11 cellular contexts compared by ENCODE assay signal in genomic region chr2:176083796-176084261, GRCh38. TPM values are rescaled to one million over a fixed set of nuclear protein-coding genes. Genes with fewer than 3 reads are reported as not detected.
DNase-seq lines count a peak whose midpoint lies in the region; ATAC-seq and TF ChIP-seq lines count a peak whose summit lies in the region.
"Had no signal": no experiment of that assay in that cellular context is flagged by ENCODE, and none has a peak within 500 bp of the region (broad histone marks: within the 10 kb centered on the region; RNA-seq: fewer than 3 reads in every experiment).

Gene EVX2, minus strand, starts transcription at chr2:176083962. Its CDS starts 186 bp downstream, at chr2:176083776.

- H3K27me3 Mint-ChIP-seq in activated T-cell treated with anti-CD3 and anti-CD28 coated beads, Interleukin-2, amount 50 U/mL, for 72 hours (ENCODE audit: low read depth): peaks cover 78% of the 10 kb centered on the region
- H3K27me3 Mint-ChIP-seq in T-helper 17 cell: peaks cover 81% of the 10 kb centered on the region
- peaks cover 73 to 84% of the 10 kb centered on the region in 2 donors for H3K27me3 Mint-ChIP-seq in stimulated activated naive B cell treated with anti-CD40 and anti-IgM and Interleukin-4, amounts not matched to agents 10 μg/mL and 1 μg/mL and 100 μg/mL, for 72 hours
- H3K27me3 Mint-ChIP-seq in Calu3 (ENCODE audit: unreplicated experiment): peaks cover 32% of the 10 kb centered on the region

- CTCF ChIA-PET in Calu3 (lab: Charles Lee): no interaction called here

- peak within 1 kb of the TSS; percentile 85 for H3K27ac Mint-ChIP-seq in activated T-cell treated with anti-CD3 and anti-CD28 coated beads, Interleukin-2, amount 50 U/mL, for 72 hours
- H3K27ac Mint-ChIP-seq in T-helper 17 cell (peak within 1 kb of the TSS; percentile 88), Calu3 (ENCODE audit: unreplicated experiment) (no peak within 1 kb of the TSS)
- H3K27ac Mint-ChIP-seq in stimulated activated naive B cell treated with anti-CD40 and anti-IgM and Interleukin-4, amounts not matched to agents 10 μg/mL and 1 μg/mL and 100 μg/mL, for 72 hours: peak within 1 kb of the TSS; percentile 90

- ATAC-seq in activated T-cell treated with anti-CD3 and anti-CD28 coated beads, Interleukin-2, amount 50 U/mL, for 72 hours (replicated peaks in 1 of 2): no peak
- no peak for ATAC-seq in T-helper 17 cell
- ATAC-seq in stimulated activated naive B cell treated with anti-CD40 and anti-IgM and Interleukin-4, amounts not matched to agents 10 μg/mL and 1 μg/mL and 100 μg/mL, for 72 hours (replicated peaks): no peak

- no peak within 1 kb of the TSS for H3K4me3 ChIP-seq in uterus

- H3K9me3 Mint-ChIP-seq in activated T-cell treated with anti-CD3 and anti-CD28 coated beads, Interleukin-2, amount 50 U/mL, for 72 hours: peaks cover 0 to 3% of the 10 kb centered on the region in 2 donors
- H3K9me3 Mint-ChIP-seq in stimulated activated naive B cell treated with anti-CD40 and anti-IgM and Interleukin-4, amounts not matched to agents 10 μg/mL and 1 μg/mL and 100 μg/mL, for 72 hours: peaks cover 6 to 11% of the 10 kb centered on the region in 2 donors
- peaks cover 2% of the 10 kb centered on the region for H3K9me3 Mint-ChIP-seq in Calu3 (ENCODE audit: low read depth, unreplicated experiment)

- no peak for DNase-seq in activated T-cell treated with anti-CD3 and anti-CD28 coated beads, Interleukin-2, amount 50 U/mL, for 72 hours
- DNase-seq in activated T-cell treated with anti-CD3 and anti-CD28 coated beads for 4 hours: no peak
- no peak for DNase-seq in T-helper 17 cell
- peak; percentile 24 for DNase-seq in left kidney (ENCODE audit: low read depth, low spot score)
- no peak for DNase-seq in stimulated activated naive B cell treated with anti-CD40 and anti-IgM and Interleukin-4, amounts not matched to agents 10 μg/mL and 1 μg/mL and 100 μg/mL, for 72 hours
- no peak for DNase-seq in Calu3
- no peak for DNase-seq in putamen (ENCODE audit: low spot score)
- DNase-seq in uterus: no peak
- DNase-seq: NCI-H2081 had no signal

- intact Hi-C loops in Calu3 (cut with micrococcal nuclease; ENCODE audit: unreplicated experiment) (no loop called here), uterus (cut with DNase I; ENCODE audit: low total_unique reads) (loop anchor here (10.0 kb wide), 1 partner anchor 399 kb away; no protein-coding TSS in a partner anchor)

- no peak within 1 kb of the TSS for H3K27ac ChIP-seq in uterus

- H3K9me3 ChIP-seq in T-helper 17 cell (ENCODE audit: control insufficient read depth, low read length, poor library complexity, severe bottlenecking) (peaks cover 6% of the 10 kb centered on the region), uterus (no peaks in the 10 kb centered on the region)

- H3K4me3 Mint-ChIP-seq in activated T-cell treated with anti-CD3 and anti-CD28 coated beads, Interleukin-2, amount 50 U/mL, for 72 hours: peak within 1 kb of the TSS; percentile 37 to 46
- H3K4me3 Mint-ChIP-seq in T-helper 17 cell (peak within 1 kb of the TSS; percentile 66), Calu3 (ENCODE audit: low read depth, unreplicated experiment) (no peak within 1 kb of the TSS)
- peak within 1 kb of the TSS; percentile 37 to 56 for H3K4me3 Mint-ChIP-seq in stimulated activated naive B cell treated with anti-CD40 and anti-IgM and Interleukin-4, amounts not matched to agents 10 μg/mL and 1 μg/mL and 100 μg/mL, for 72 hours

- TF ChIP-seq CTCF in Calu3 (IDR thresholded peaks at IDR 0.05; ENCODE audit: unreplicated experiment) (no peak), uterus (IDR thresholded peaks at IDR 0.05) (no peak)

- peaks cover 69 to 88% of the 10 kb centered on the region in 2 donors for H3K27me3 ChIP-seq in uterus

- H3K4me1 ChIP-seq in uterus: peaks cover 0 to 11% of the 10 kb centered on the region in 2 donors

- no peaks in the 10 kb centered on the region for H3K36me3 ChIP-seq in uterus

- peaks cover 10 to 11% of the 10 kb centered on the region in 2 donors for H3K36me3 Mint-ChIP-seq in activated T-cell treated with anti-CD3 and anti-CD28 coated beads, Interleukin-2, amount 50 U/mL, for 72 hours (ENCODE audit: insufficient read depth in 2 of 2)
- peaks cover 4% of the 10 kb centered on the region for H3K36me3 Mint-ChIP-seq in T-helper 17 cell (ENCODE audit: low read depth)
- H3K36me3 Mint-ChIP-seq in stimulated activated naive B cell treated with anti-CD40 and anti-IgM and Interleukin-4, amounts not matched to agents 10 μg/mL and 1 μg/mL and 100 μg/mL, for 72 hours: peaks cover 10 to 17% of the 10 kb centered on the region in 2 donors
- H3K36me3 Mint-ChIP-seq in Calu3 (ENCODE audit: insufficient read depth, unreplicated experiment): peaks cover 15% of the 10 kb centered on the region

- TF ChIP-seq POLR2A in uterus (IDR thresholded peaks at IDR 0.05): no peak

- peaks cover 28% of the 10 kb centered on the region for H3K4me1 Mint-ChIP-seq in activated T-cell treated with anti-CD3 and anti-CD28 coated beads, Interleukin-2, amount 50 U/mL, for 72 hours (ENCODE audit: low read depth)
- H3K4me1 Mint-ChIP-seq in T-helper 17 cell: peaks cover 7% of the 10 kb centered on the region
- peaks cover 9 to 22% of the 10 kb centered on the region in 2 donors for H3K4me1 Mint-ChIP-seq in stimulated activated naive B cell treated with anti-CD40 and anti-IgM and Interleukin-4, amounts not matched to agents 10 μg/mL and 1 μg/mL and 100 μg/mL, for 72 hours
- no peaks in the 10 kb centered on the region for H3K4me1 Mint-ChIP-seq in Calu3 (ENCODE audit: low read depth, unreplicated experiment)

- no TSS peak for BruUV-seq in Calu3 (replicated peaks; lab: Mats Ljungman, UMichigan)

RNA-seq across cellular contexts. Expression of gene EVX2, which starts in this region (rescaled TPM):
- not detected for total RNA-seq in activated T-cell treated with anti-CD3 and anti-CD28 coated beads, Interleukin-2, amount 50 U/mL, for 72 hours
- not detected for total RNA-seq in T-helper 17 cell
- not detected in 2 replicates for total RNA-seq in Calu3 (2022)
- total RNA-seq in uterus: under 1 TPM in 1 of 4 donors, not detected in 3; 0.28 TPM
- total RNA-seq: dermis microvascular lymphatic vessel endothelial cell, myocyte had no signal
